Comparison of ENCODE assay signal across 1 cellular context in genomic region chr10:24541239-24541753, GRCh38.
A peak's percentile ranks its signal among the peaks of the same experiment; 100 is the strongest.
TF ChIP-seq lines count a peak whose summit lies in the region.

No MANE protein-coding gene starts in this region.

TF ChIP-seq in HepG2, 621 proteins besides CTCF, POLR2A, EP300 and RAD21 (continued from another document and continues in another):
- TF ChIP-seq ARID3A (IDR thresholded peaks at IDR 0.05; ENCODE audit: low read depth, low read length) = peak; percentile 84
- no peak for TF ChIP-seq RBFOX2 (IDR thresholded peaks at IDR 0.05; ENCODE audit: low read depth, low read length)
- no peak for TF ChIP-seq CAMTA2 (CRISPR knock-in tag; IDR thresholded peaks at IDR 0.05; ENCODE audit: borderline replicate concordance)
- TF ChIP-seq ISL2 (CRISPR knock-in tag; IDR thresholded peaks at IDR 0.05) = peak; percentile 82
- peak; percentile 74; the same call in 1 of the 2 replicates for TF ChIP-seq ZKSCAN8 (CRISPR knock-in tag; IDR thresholded peaks at IDR 0.05; ENCODE audit: borderline replicate concordance)
- TF ChIP-seq HOXA3 (CRISPR knock-in tag; IDR thresholded peaks at IDR 0.05) = peak; percentile 75
- 0 out of 2 replicates have a peak, but pooled peaks have one; percentile 48 for TF ChIP-seq MIER3 (CRISPR knock-in tag; IDR thresholded peaks at IDR 0.05; ENCODE audit: borderline replicate concordance)
- no peak for TF ChIP-seq GRHL1 (CRISPR knock-in tag; conservative IDR thresholded peaks at IDR 0.05)
- TF ChIP-seq KDM6A (CRISPR knock-in tag; IDR thresholded peaks at IDR 0.05; ENCODE audit: low read depth) = peak; percentile 92
- TF ChIP-seq MEF2D (CRISPR knock-in tag; IDR thresholded peaks at IDR 0.05) = peak; percentile 26; the same call in 1 of the 2 replicates
- TF ChIP-seq HOXA5 (CRISPR knock-in tag; IDR thresholded peaks at IDR 0.05) = 0 out of 2 replicates have a peak, but pooled peaks have one; percentile 61
- TF ChIP-seq GATAD1 (CRISPR knock-in tag; IDR thresholded peaks at IDR 0.05) = peak; percentile 36; the same call in 1 of the 2 replicates
- no peak for TF ChIP-seq PRMT3 (CRISPR knock-in tag; IDR thresholded peaks at IDR 0.05; ENCODE audit: borderline replicate concordance, low read depth)
- no peak for TF ChIP-seq AKAP8 (CRISPR knock-in tag; IDR thresholded peaks at IDR 0.05)
- TF ChIP-seq ZNF232 (CRISPR knock-in tag; IDR thresholded peaks at IDR 0.05; ENCODE audit: borderline replicate concordance) = 0 out of 2 replicates have a peak, but pooled peaks have one; percentile 27
- no peak for TF ChIP-seq ZNF296 (CRISPR knock-in tag; conservative IDR thresholded peaks at IDR 0.05)
- peak; percentile 63; the same call in 1 of the 2 replicates for TF ChIP-seq MIXL1 (CRISPR knock-in tag; IDR thresholded peaks at IDR 0.05)
- no peak for TF ChIP-seq SMAD1 (CRISPR knock-in tag; IDR thresholded peaks at IDR 0.05; ENCODE audit: borderline replicate concordance, low read depth)
- TF ChIP-seq CEBPG (CRISPR knock-in tag; IDR thresholded peaks at IDR 0.05) = peak; percentile 58
- TF ChIP-seq MBNL3 (CRISPR knock-in tag; conservative IDR thresholded peaks at IDR 0.05) = no peak
- peak; percentile 85 to 97 for TF ChIP-seq NR2F1 (CRISPR knock-in tag; IDR thresholded peaks at IDR 0.05)
- TF ChIP-seq AHR (CRISPR knock-in tag; IDR thresholded peaks at IDR 0.05) = peak; percentile 96
- no peak for TF ChIP-seq ZNF253 (CRISPR knock-in tag; IDR thresholded peaks at IDR 0.05; ENCODE audit: borderline replicate concordance)
- TF ChIP-seq TGIF2 (CRISPR knock-in tag; IDR thresholded peaks at IDR 0.05) = peak; percentile 59; the same call in 1 of the 2 replicates
- TF ChIP-seq TAF15 (IDR thresholded peaks at IDR 0.05; ENCODE audit: low read depth, low read length, poor library complexity, severe bottlenecking) = no peak
- peak; percentile 91 for TF ChIP-seq ZBTB43 (CRISPR knock-in tag; conservative IDR thresholded peaks at IDR 0.05)
- no peak for TF ChIP-seq ZBTB49 (CRISPR knock-in tag; IDR thresholded peaks at IDR 0.05; ENCODE audit: borderline replicate concordance)
- no peak for TF ChIP-seq ZFP36 (IDR thresholded peaks at IDR 0.05; ENCODE audit: borderline replicate concordance, low read depth, low read length, partially characterized antibody)
- TF ChIP-seq NR2F6 (IDR thresholded peaks at IDR 0.05) = peak; percentile 96
- TF ChIP-seq NR2F6 (CRISPR knock-in tag; IDR thresholded peaks at IDR 0.05) = peak; percentile 92
- TF ChIP-seq MTF2 (CRISPR knock-in tag; IDR thresholded peaks at IDR 0.05; ENCODE audit: borderline replicate concordance) = no peak
- no peak for TF ChIP-seq SMAD9 (CRISPR knock-in tag; IDR thresholded peaks at IDR 0.05)
- no peak for TF ChIP-seq ZNF180 (CRISPR knock-in tag; IDR thresholded peaks at IDR 0.05; ENCODE audit: borderline replicate concordance, low read depth)
- peak; percentile 44; the same call in 1 of the 2 replicates for TF ChIP-seq ZNF574 (CRISPR knock-in tag; IDR thresholded peaks at IDR 0.05)
- peak; percentile 88 for TF ChIP-seq HDAC2 (CRISPR knock-in tag; IDR thresholded peaks at IDR 0.05)
- TF ChIP-seq CREB1 (IDR thresholded peaks at IDR 0.05) = peak; percentile 29; the same call in 1 of the 2 replicates
- peak; percentile 59 for TF ChIP-seq CREB1 (CRISPR knock-in tag; IDR thresholded peaks at IDR 0.05)
- no peak for TF ChIP-seq ZNF562 (CRISPR knock-in tag; IDR thresholded peaks at IDR 0.05; ENCODE audit: borderline replicate concordance)
- TF ChIP-seq HMG20A (CRISPR knock-in tag; IDR thresholded peaks at IDR 0.05; ENCODE audit: borderline replicate concordance) = peak; percentile 90
- TF ChIP-seq ZBTB38 (CRISPR knock-in tag; IDR thresholded peaks at IDR 0.05) = peak; percentile 48; the same call in 1 of the 2 replicates
- TF ChIP-seq ZNF335 (CRISPR knock-in tag; IDR thresholded peaks at IDR 0.05) = no peak
- no peak for TF ChIP-seq NFKB2 (CRISPR knock-in tag; IDR thresholded peaks at IDR 0.05; ENCODE audit: borderline replicate concordance)
- no peak for TF ChIP-seq TRIM24 (CRISPR knock-in tag; IDR thresholded peaks at IDR 0.05)
- no peak; the same call in 1 of the 2 replicates for TF ChIP-seq MTA1 (CRISPR knock-in tag; IDR thresholded peaks at IDR 0.05; ENCODE audit: borderline replicate concordance)
- TF ChIP-seq NFIC (IDR thresholded peaks at IDR 0.05; ENCODE audit: low read length) = peak; percentile 87; the same call in 1 of the 2 replicates
- peak; percentile 80 for TF ChIP-seq PITX1 (CRISPR knock-in tag; IDR thresholded peaks at IDR 0.05)
- TF ChIP-seq ZNF83 (CRISPR knock-in tag; IDR thresholded peaks at IDR 0.05; ENCODE audit: borderline replicate concordance) = no peak
- no peak for TF ChIP-seq SAFB2 (CRISPR knock-in tag; IDR thresholded peaks at IDR 0.05; ENCODE audit: borderline replicate concordance, low read depth)
- peak; percentile 76 for TF ChIP-seq ZSCAN31 (CRISPR knock-in tag; IDR thresholded peaks at IDR 0.05; ENCODE audit: low read depth)
- TF ChIP-seq ARNT (IDR thresholded peaks at IDR 0.05) = peak; percentile 69; the same call in 1 of the 2 replicates
- TF ChIP-seq ZFY (CRISPR knock-in tag; IDR thresholded peaks at IDR 0.05) = peak; percentile 30; the same call in 1 of the 2 replicates
- TF ChIP-seq CENPX (CRISPR knock-in tag; IDR thresholded peaks at IDR 0.05) = no peak
- 0 out of 2 replicates have a peak, but pooled peaks have one; percentile 41 for TF ChIP-seq YEATS4 (CRISPR knock-in tag; IDR thresholded peaks at IDR 0.05; ENCODE audit: borderline replicate concordance)
- 0 out of 2 replicates have a peak, but pooled peaks have one; percentile 21 for TF ChIP-seq PRDM10 (CRISPR knock-in tag; IDR thresholded peaks at IDR 0.05; ENCODE audit: low read depth)
- no peak for TF ChIP-seq BRD4 (CRISPR knock-in tag; IDR thresholded peaks at IDR 0.05)
- TF ChIP-seq ZNF710 (CRISPR knock-in tag; IDR thresholded peaks at IDR 0.05; ENCODE audit: borderline replicate concordance) = 0 out of 2 replicates have a peak, but pooled peaks have one; percentile 73
